In the genomic region with DNA sequence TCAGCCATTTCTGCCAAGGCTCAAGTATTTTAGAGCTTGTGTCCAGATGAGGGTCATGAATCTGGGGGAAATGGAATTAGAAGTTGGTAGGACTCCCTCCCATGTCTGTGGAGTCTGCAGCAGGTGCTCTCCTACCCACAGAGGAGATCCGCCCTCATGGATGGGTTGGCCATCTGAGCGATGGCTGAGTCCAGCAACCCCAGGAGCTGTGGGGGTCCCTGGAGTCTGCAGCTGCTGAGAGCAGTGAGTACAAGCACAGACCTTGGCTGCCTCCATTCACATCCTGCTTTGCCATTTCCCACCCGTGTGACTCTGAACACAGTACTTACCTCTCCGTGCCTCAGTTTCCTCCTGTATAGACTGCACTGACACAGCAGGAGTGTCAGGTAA, we compare ENCODE assay signal across 1 cellular context.
TF ChIP-seq lines count a peak whose summit lies in the region.

No MANE protein-coding gene starts in this region.

TF ChIP-seq in H1, 55 proteins besides CTCF, POLR2A, EP300 and RAD21:
- TF ChIP-seq BRCA1 (IDR thresholded peaks at IDR 0.05; ENCODE audit: low read depth, low read length) (no peak), NRF1 (IDR thresholded peaks at IDR 0.05; ENCODE audit: low read depth, low read length) (no peak), BACH1 (IDR thresholded peaks at IDR 0.05; ENCODE audit: low read length) (no peak), EZH2 (IDR thresholded peaks at IDR 0.05; ENCODE audit: low read depth, low read length, severe bottlenecking) (no peak), CBX5 (IDR thresholded peaks at IDR 0.05; ENCODE audit: low read depth, low read length) (no peak), RXRA (IDR thresholded peaks at IDR 0.05; ENCODE audit: insufficient read depth, low read depth, low read length) (no peak), SP4 (IDR thresholded peaks at IDR 0.05; ENCODE audit: low read length) (no peak), MAFK (IDR thresholded peaks at IDR 0.05; ENCODE audit: low read depth, low read length) (no peak), TCF12 (IDR thresholded peaks at IDR 0.05; ENCODE audit: low read depth, low read length) (no peak), ASH2L (IDR thresholded peaks at IDR 0.05; ENCODE audit: low read length) (no peak), GTF2F1 (IDR thresholded peaks at IDR 0.05; ENCODE audit: borderline replicate concordance, low read depth, low read length) (no peak), SUZ12 (IDR thresholded peaks at IDR 0.05; ENCODE audit: low read length) (no peak)
- TF ChIP-seq, protein P1, sequence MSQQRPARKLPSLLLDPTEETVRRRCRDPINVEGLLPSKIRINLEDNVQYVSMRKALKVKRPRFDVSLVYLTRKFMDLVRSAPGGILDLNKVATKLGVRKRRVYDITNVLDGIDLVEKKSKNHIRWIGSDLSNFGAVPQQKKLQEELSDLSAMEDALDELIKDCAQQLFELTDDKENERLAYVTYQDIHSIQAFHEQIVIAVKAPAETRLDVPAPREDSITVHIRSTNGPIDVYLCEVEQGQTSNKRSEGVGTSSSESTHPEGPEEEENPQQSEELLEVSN (IDR thresholded peaks at IDR 0.05): no peak
- TF ChIP-seq, protein P2, sequence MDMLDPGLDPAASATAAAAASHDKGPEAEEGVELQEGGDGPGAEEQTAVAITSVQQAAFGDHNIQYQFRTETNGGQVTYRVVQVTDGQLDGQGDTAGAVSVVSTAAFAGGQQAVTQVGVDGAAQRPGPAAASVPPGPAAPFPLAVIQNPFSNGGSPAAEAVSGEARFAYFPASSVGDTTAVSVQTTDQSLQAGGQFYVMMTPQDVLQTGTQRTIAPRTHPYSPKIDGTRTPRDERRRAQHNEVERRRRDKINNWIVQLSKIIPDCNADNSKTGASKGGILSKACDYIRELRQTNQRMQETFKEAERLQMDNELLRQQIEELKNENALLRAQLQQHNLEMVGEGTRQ (IDR thresholded peaks at IDR 0.05; ENCODE audit: low read length): no peak
- TF ChIP-seq, protein P3, sequence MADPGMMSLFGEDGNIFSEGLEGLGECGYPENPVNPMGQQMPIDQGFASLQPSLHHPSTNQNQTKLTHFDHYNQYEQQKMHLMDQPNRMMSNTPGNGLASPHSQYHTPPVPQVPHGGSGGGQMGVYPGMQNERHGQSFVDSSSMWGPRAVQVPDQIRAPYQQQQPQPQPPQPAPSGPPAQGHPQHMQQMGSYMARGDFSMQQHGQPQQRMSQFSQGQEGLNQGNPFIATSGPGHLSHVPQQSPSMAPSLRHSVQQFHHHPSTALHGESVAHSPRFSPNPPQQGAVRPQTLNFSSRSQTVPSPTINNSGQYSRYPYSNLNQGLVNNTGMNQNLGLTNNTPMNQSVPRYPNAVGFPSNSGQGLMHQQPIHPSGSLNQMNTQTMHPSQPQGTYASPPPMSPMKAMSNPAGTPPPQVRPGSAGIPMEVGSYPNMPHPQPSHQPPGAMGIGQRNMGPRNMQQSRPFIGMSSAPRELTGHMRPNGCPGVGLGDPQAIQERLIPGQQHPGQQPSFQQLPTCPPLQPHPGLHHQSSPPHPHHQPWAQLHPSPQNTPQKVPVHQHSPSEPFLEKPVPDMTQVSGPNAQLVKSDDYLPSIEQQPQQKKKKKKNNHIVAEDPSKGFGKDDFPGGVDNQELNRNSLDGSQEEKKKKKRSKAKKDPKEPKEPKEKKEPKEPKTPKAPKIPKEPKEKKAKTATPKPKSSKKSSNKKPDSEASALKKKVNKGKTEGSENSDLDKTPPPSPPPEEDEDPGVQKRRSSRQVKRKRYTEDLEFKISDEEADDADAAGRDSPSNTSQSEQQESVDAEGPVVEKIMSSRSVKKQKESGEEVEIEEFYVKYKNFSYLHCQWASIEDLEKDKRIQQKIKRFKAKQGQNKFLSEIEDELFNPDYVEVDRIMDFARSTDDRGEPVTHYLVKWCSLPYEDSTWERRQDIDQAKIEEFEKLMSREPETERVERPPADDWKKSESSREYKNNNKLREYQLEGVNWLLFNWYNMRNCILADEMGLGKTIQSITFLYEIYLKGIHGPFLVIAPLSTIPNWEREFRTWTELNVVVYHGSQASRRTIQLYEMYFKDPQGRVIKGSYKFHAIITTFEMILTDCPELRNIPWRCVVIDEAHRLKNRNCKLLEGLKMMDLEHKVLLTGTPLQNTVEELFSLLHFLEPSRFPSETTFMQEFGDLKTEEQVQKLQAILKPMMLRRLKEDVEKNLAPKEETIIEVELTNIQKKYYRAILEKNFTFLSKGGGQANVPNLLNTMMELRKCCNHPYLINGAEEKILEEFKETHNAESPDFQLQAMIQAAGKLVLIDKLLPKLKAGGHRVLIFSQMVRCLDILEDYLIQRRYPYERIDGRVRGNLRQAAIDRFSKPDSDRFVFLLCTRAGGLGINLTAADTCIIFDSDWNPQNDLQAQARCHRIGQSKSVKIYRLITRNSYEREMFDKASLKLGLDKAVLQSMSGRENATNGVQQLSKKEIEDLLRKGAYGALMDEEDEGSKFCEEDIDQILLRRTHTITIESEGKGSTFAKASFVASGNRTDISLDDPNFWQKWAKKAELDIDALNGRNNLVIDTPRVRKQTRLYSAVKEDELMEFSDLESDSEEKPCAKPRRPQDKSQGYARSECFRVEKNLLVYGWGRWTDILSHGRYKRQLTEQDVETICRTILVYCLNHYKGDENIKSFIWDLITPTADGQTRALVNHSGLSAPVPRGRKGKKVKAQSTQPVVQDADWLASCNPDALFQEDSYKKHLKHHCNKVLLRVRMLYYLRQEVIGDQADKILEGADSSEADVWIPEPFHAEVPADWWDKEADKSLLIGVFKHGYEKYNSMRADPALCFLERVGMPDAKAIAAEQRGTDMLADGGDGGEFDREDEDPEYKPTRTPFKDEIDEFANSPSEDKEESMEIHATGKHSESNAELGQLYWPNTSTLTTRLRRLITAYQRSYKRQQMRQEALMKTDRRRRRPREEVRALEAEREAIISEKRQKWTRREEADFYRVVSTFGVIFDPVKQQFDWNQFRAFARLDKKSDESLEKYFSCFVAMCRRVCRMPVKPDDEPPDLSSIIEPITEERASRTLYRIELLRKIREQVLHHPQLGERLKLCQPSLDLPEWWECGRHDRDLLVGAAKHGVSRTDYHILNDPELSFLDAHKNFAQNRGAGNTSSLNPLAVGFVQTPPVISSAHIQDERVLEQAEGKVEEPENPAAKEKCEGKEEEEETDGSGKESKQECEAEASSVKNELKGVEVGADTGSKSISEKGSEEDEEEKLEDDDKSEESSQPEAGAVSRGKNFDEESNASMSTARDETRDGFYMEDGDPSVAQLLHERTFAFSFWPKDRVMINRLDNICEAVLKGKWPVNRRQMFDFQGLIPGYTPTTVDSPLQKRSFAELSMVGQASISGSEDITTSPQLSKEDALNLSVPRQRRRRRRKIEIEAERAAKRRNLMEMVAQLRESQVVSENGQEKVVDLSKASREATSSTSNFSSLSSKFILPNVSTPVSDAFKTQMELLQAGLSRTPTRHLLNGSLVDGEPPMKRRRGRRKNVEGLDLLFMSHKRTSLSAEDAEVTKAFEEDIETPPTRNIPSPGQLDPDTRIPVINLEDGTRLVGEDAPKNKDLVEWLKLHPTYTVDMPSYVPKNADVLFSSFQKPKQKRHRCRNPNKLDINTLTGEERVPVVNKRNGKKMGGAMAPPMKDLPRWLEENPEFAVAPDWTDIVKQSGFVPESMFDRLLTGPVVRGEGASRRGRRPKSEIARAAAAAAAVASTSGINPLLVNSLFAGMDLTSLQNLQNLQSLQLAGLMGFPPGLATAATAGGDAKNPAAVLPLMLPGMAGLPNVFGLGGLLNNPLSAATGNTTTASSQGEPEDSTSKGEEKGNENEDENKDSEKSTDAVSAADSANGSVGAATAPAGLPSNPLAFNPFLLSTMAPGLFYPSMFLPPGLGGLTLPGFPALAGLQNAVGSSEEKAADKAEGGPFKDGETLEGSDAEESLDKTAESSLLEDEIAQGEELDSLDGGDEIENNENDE (IDR thresholded peaks at IDR 0.05; ENCODE audit: insufficient replicate concordance, low read length): no peak
